In genomic region chr2:157172866-157173578, GRCh38 we compare ENCODE assay signal across 16 cellular contexts.
A peak's percentile ranks its signal among the peaks of the same experiment; 100 is the strongest.
DNase-seq lines count a peak whose midpoint lies in the region; ATAC-seq, FAIRE-seq and TF ChIP-seq lines count a peak whose summit lies in the region.
"Had no signal": no experiment of that assay in that cellular context is flagged by ENCODE, and none has a peak within 500 bp of the region (broad histone marks: within the 10 kb centered on the region; RNA-seq: fewer than 3 reads in every experiment).

No MANE protein-coding gene starts in this region.

- peak overlapping the region; percentile 71 for H2AFZ ChIP-seq in K562 (ENCODE audit: low read depth, low read length)

- CTCF ChIA-PET in K562 (lab: Yijun Ruan, JAX; ENCODE audit: low intra/inter-chr PET ratio) = no interaction called here

- H3K4me3 ChIP-seq in right atrium auricular region (no peak overlapping the region), K562 (no peak overlapping the region), heart right ventricle (peak overlapping the region in 1 of 10 donors; percentile 1), vagina (no peak overlapping the region)
- H3K4me3 ChIP-seq: body of pancreas, HAP-1, upper lobe of left lung had no signal

- no peak for FAIRE-seq in K562 (lab: Jason Lieb, UNC)

- POLR2A ChIA-PET in K562 (lab: Yijun Ruan, JAX) = no interaction called here

- no peak for TF ChIP-seq RAD21 in K562 (CRISPR knock-in tag; conservative IDR thresholded peaks at IDR 0.05 in 1 of 2, IDR thresholded peaks at IDR 0.05 in 1 of 2)

- no peak for DNase-seq in Right ventricle myocardium superior
- no peak for DNase-seq in right atrium auricular region (ENCODE audit: low spot score)
- no peak for DNase-seq in K562 (ENCODE audit: extremely low read depth in 1 of 4, low spot score in 3 of 4)
- no peak for DNase-seq in heart right ventricle
- DNase-seq in vagina (ENCODE audit: extremely low spot score in 2 of 2) = no peak
- DNase-seq in Ammon's horn (ENCODE audit: low spot score) = no peak
- DNase-seq in NCI-H187 (lab: John Stamatoyannopoulos, UW) = no peak
- no peak for DNase-seq in 8988T
- DNase-seq: activated CD4-positive, alpha-beta memory T cell treated with anti-CD3 and anti-CD28 coated beads for 36 hours; DMS79 treated with DMSO at 0.1 percent for 48 hours; NCI-H1092 treated with DMSO at 0.1 percent for 48 hours; NCI-H345; stimulated activated CD4-positive, alpha-beta T cell treated with anti-CD3 and anti-CD28 coated beads, Interleukin-12 subunit alpha, Interleukin-12 subunit beta, amount 100 ng/mL, for 4 hours; upper lobe of left lung had no signal

- TF ChIP-seq POLR2A in K562 (conservative IDR thresholded peaks at IDR 0.05) = no peak
- TF ChIP-seq POLR2A in vagina (IDR thresholded peaks at IDR 0.05) = no peak

- H3K27ac ChIP-seq in right atrium auricular region (peak overlapping the region in 1 of 2 donors; percentile 25), K562 (ENCODE audit: extremely low read depth, low read depth, low read length) (no peak overlapping the region), heart right ventricle (peak overlapping the region in 2 of 10 donors; percentile 24 to 33), vagina (peak overlapping the region; percentile 37)
- H3K27ac ChIP-seq: body of pancreas, upper lobe of left lung had no signal

- H4K20me1 ChIP-seq in K562 (replicated peaks; ENCODE audit: control insufficient read depth, insufficient read depth, low read length) = no peaks in the 10 kb centered on the region

- no peaks in the 10 kb centered on the region for H3K27me3 ChIP-seq in right atrium auricular region
- H3K27me3 ChIP-seq in K562 (ENCODE audit: control insufficient read depth in 2 of 2, insufficient read depth in 2 of 2, low read length in 2 of 2) = no peaks in the 10 kb centered on the region
- H3K27me3 ChIP-seq in heart right ventricle = no peaks in the 10 kb centered on the region
- no peaks in the 10 kb centered on the region for H3K27me3 ChIP-seq in vagina
- H3K27me3 ChIP-seq: body of pancreas, upper lobe of left lung had no signal

- no TSS peak for BruUV-seq in K562 (replicated peaks; lab: Mats Ljungman, UMichigan)

- in situ Hi-C loops in K562 (cut with MboI) = no loop called here

- WGBS in K562 (ENCODE audit: insufficient coverage, low coverage, missing lambda C conversion rate) = 29% methylated on average over 3 of the region's 3 CpGs
- 22 to 43% methylated on average over 3 of the region's 3 CpGs for WGBS in heart right ventricle, 2 donors

- no peaks in the 10 kb centered on the region for H3K9me1 ChIP-seq in K562 (ENCODE audit: control insufficient read depth, insufficient read depth, low read length)

- H3K4me1 ChIP-seq in right atrium auricular region (peaks cover 0 to 10% of the 10 kb centered on the region in 2 donors), K562 (replicated peaks in 1 of 2; ENCODE audit: control insufficient read depth in 2 of 2, insufficient read depth in 2 of 2, low read length in 2 of 2) (no peaks in the 10 kb centered on the region), heart right ventricle (peaks cover 0 to 23% (median 0%) of the 10 kb centered on the region in 9 donors), vagina (peaks cover 10% of the 10 kb centered on the region)
- H3K4me1 ChIP-seq: body of pancreas, HAP-1, upper lobe of left lung had no signal

- no peak overlapping the region for H3K9ac ChIP-seq in K562 (ENCODE audit: insufficient read depth in 1 of 2, low read depth in 2 of 2, low read length in 2 of 2)

- intact Hi-C loops in Right ventricle myocardium superior (cut with DNase I) = no loop called here
- intact Hi-C loops in K562 (cut with micrococcal nuclease) = no loop called here
- intact Hi-C loops in heart right ventricle (cut with DNase I) = no loop called here
- intact Hi-C loops in vagina (cut with DNase I) = no loop called here

- H3K9me3 ChIP-seq in right atrium auricular region = no peaks in the 10 kb centered on the region
- no peaks in the 10 kb centered on the region for H3K9me3 ChIP-seq in K562 (replicated peaks; ENCODE audit: control insufficient read depth, insufficient read depth, low read depth, low read length)
- H3K9me3 ChIP-seq in heart right ventricle = no peaks in the 10 kb centered on the region
- no peaks in the 10 kb centered on the region for H3K9me3 ChIP-seq in vagina
- H3K9me3 ChIP-seq: body of pancreas, HAP-1, upper lobe of left lung had no signal

- H3K79me2 ChIP-seq in K562 (ENCODE audit: control insufficient read depth, insufficient read depth, low read length) = no peaks in the 10 kb centered on the region

- no peak for TF ChIP-seq CTCF in right atrium auricular region (IDR thresholded peaks at IDR 0.05)
- no peak for TF ChIP-seq CTCF in K562 (IDR thresholded peaks at IDR 0.05 in 2 of 3, conservative IDR thresholded peaks at IDR 0.05 in 1 of 3; ENCODE audit: insufficient read depth in 2 of 3, low read depth in 1 of 3, low read length in 3 of 3)
- no peak for TF ChIP-seq CTCF in heart right ventricle (IDR thresholded peaks at IDR 0.05)
- no peak for TF ChIP-seq CTCF in vagina (IDR thresholded peaks at IDR 0.05)

- ATAC-seq in Right ventricle myocardium superior (ENCODE audit: poor library complexity) (peak; percentile 95), K562 (no peak), heart right ventricle (peak in 7 of 8 donors; percentile 33 to 93 (median 66))

- H3K36me3 ChIP-seq in right atrium auricular region (no peaks in the 10 kb centered on the region), K562 (ENCODE audit: control insufficient read depth, insufficient read depth, low read length) (no peaks in the 10 kb centered on the region), heart right ventricle (no peaks in the 10 kb centered on the region), vagina (no peaks in the 10 kb centered on the region)
- H3K36me3 ChIP-seq: HAP-1, upper lobe of left lung had no signal

- no peak for TF ChIP-seq EP300 in K562 (IDR thresholded peaks at IDR 0.05; ENCODE audit: low read length)

- H3K4me2 ChIP-seq in K562 (ENCODE audit: insufficient read depth, low read length) = no peak overlapping the region

TF ChIP-seq in K562, 482 proteins besides CTCF, POLR2A, EP300 and RAD21:
- TF ChIP-seq FOXO4 (CRISPR knock-in tag; IDR thresholded peaks at IDR 0.05) (no peak), MED1 (CRISPR knock-in tag; IDR thresholded peaks at IDR 0.05; ENCODE audit: borderline replicate concordance) (no peak), ZFX (CRISPR knock-in tag; IDR thresholded peaks at IDR 0.05) (no peak), MAFG (tag; conservative IDR thresholded peaks at IDR 0.05) (no peak), BMI1 (IDR thresholded peaks at IDR 0.05; ENCODE audit: low read length) (no peak), ZSCAN29 (IDR thresholded peaks at IDR 0.05) (no peak), KDM5B (IDR thresholded peaks at IDR 0.05; ENCODE audit: insufficient replicate concordance, low read depth, low read length) (no peak), HDAC6 (IDR thresholded peaks at IDR 0.05; ENCODE audit: low read depth, low read length) (no peak), ZFP91 (CRISPR knock-in tag; IDR thresholded peaks at IDR 0.05) (no peak), ZNF584 (CRISPR knock-in tag; IDR thresholded peaks at IDR 0.05; ENCODE audit: low read depth) (no peak), HIVEP1 (CRISPR knock-in tag; IDR thresholded peaks at IDR 0.05) (no peak), KAT7 (CRISPR knock-in tag; IDR thresholded peaks at IDR 0.05; ENCODE audit: borderline replicate concordance) (no peak), NCOA4 (IDR thresholded peaks at IDR 0.05; ENCODE audit: partially characterized antibody) (no peak), ATF2 (CRISPR knock-in tag; IDR thresholded peaks at IDR 0.05) (no peak), SNIP1 (IDR thresholded peaks at IDR 0.05; ENCODE audit: low read depth) (no peak), RBM34 (IDR thresholded peaks at IDR 0.05; ENCODE audit: borderline replicate concordance, insufficient read depth, low read length) (no peak)
